Comparison of ENCODE assay signal across 12 cellular contexts in the genomic region with DNA sequence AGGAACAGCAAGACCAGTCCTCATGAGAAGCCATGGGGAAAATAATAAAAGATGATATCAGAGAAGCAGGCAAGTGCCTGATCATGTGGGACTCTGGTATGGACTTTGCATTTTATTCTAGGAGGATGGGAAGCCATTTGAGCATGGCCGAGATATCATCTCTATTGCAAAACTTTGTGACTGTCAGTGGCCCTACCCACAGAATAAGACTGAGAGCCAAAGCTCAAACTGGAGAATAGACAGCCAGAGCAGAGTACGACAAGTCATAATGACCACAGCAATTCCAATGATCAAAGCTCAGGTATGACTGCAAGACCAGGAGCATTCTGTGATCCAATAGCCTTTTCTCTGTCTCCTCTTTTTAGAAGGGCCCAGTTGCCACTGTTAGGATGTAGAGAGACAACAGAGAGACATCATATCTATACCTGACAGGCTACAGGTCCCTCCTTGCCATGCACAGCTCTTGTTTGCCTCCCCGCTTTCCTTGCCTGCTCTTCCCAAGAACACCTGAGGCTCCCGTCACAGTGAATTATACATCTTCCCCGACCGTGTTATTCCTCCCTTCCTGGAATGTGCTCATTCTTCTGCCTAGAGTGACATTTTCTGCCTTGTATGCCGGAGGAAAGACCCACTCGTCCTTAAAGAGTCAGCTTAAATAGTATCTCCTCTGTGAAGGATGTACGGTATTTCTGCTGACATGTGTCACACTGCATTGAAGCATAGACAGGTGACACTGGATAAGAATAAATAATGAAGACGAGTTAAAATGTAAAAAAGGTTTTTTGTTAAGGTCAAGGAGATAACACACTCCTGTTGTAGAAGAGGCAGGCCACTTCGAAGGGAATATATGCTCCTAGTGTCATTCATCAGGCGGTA.
"Had no signal": no experiment of that assay in that cellular context is flagged by ENCODE, and none has a peak within 500 bp of the region (broad histone marks: within the 10 kb centered on the region; RNA-seq: fewer than 3 reads in every experiment).

No MANE protein-coding gene starts in this region.

- H3K27ac Mint-ChIP-seq: activated CD4-positive, alpha-beta T cell treated with anti-CD3 and anti-CD28 coated beads for 36 hours; activated naive CD8-positive, alpha-beta T cell; activated T-helper 1 cell treated with anti-CD3 and anti-CD28 coated beads, Interleukin-12 subunit alpha, Interleukin-12 subunit beta, Interleukin-2, Interleukin-4 antibody, amounts not matched to agents 30 ng/mL and 10 ng/mL and 1 ng/mL, durations not matched to agents 14 hours and 24 hours and 36 hours; natural killer cell treated with Interleukin-12 subunit alpha and Interleukin-12 subunit beta and Interleukin-15 and Interleukin-18, amount 100 ng/mL, for 72 hours; WTC11 had no signal

- H3K4me3 ChIP-seq: gastroesophageal sphincter, heart left ventricle had no signal

- H3K27me3 ChIP-seq: gastroesophageal sphincter, heart left ventricle had no signal

- H3K36me3 ChIP-seq: gastroesophageal sphincter, heart left ventricle had no signal

- DNase-seq: activated CD4-positive, alpha-beta T cell treated with anti-CD3 and anti-CD28 coated beads for 36 hours; activated CD4-positive, alpha-beta T cell treated with anti-CD3 and anti-CD28 coated beads, Interleukin-2, amount 50 U/mL, for 48 hours; activated T-cell treated with anti-CD3 and anti-CD28 coated beads for 4 hours; effector CD8-positive, alpha-beta T cell; heart left ventricle; left ventricle myocardium superior; posterior cingulate gyrus had no signal

- H3K9me3 ChIP-seq: gastroesophageal sphincter, heart left ventricle had no signal

- H3K36me3 Mint-ChIP-seq: activated naive CD8-positive, alpha-beta T cell; natural killer cell treated with Interleukin-12 subunit alpha and Interleukin-12 subunit beta and Interleukin-15 and Interleukin-18, amount 100 ng/mL, for 72 hours; WTC11 had no signal

- H3K27ac ChIP-seq: gastroesophageal sphincter had no signal

- H3K9me3 Mint-ChIP-seq: activated T-helper 1 cell treated with anti-CD3 and anti-CD28 coated beads, Interleukin-12 subunit alpha, Interleukin-12 subunit beta, Interleukin-2, Interleukin-4 antibody, amounts not matched to agents 30 ng/mL and 10 ng/mL and 1 ng/mL, durations not matched to agents 14 hours and 24 hours and 36 hours; natural killer cell treated with Interleukin-12 subunit alpha and Interleukin-12 subunit beta and Interleukin-15 and Interleukin-18, amount 100 ng/mL, for 72 hours; WTC11 had no signal

- ATAC-seq: activated CD4-positive, alpha-beta T cell treated with anti-CD3 and anti-CD28 coated beads for 36 hours; natural killer cell treated with Interleukin-12 subunit alpha and Interleukin-12 subunit beta and Interleukin-15 and Interleukin-18, amount 100 ng/mL, for 72 hours had no signal

- H3K27me3 Mint-ChIP-seq: activated CD4-positive, alpha-beta T cell treated with anti-CD3 and anti-CD28 coated beads for 36 hours had no signal

- H3K4me3 Mint-ChIP-seq: activated CD4-positive, alpha-beta T cell treated with anti-CD3 and anti-CD28 coated beads for 36 hours; activated naive CD8-positive, alpha-beta T cell; activated T-helper 1 cell treated with anti-CD3 and anti-CD28 coated beads, Interleukin-12 subunit alpha, Interleukin-12 subunit beta, Interleukin-2, Interleukin-4 antibody, amounts not matched to agents 30 ng/mL and 10 ng/mL and 1 ng/mL, durations not matched to agents 14 hours and 24 hours and 36 hours; natural killer cell treated with Interleukin-12 subunit alpha and Interleukin-12 subunit beta and Interleukin-15 and Interleukin-18, amount 100 ng/mL, for 72 hours; WTC11 had no signal
